ENCODE assay signal across 27 cellular contexts in the genomic region with DNA sequence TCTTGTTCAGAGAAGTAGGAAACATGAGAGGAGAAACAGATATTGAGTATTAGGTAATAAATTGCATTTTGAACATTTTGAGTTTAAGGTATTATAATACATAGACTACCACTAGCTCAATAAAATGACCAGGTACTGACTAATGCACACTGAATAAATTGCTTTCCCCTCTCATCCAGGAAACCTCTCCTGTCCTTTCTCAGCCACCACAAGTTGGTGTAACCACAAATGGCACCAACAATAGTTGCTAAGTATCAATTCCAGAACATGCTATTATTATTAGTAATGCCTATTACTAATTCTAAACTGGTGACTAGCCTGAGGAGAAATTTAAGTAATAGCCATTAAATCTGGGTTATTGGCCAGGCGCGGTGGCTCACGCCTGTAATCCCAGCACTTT.
"Had no signal": no experiment of that assay in that cellular context is flagged by ENCODE, and none has a peak within 500 bp of the region (broad histone marks: within the 10 kb centered on the region; RNA-seq: fewer than 3 reads in every experiment).

No MANE protein-coding gene starts in this region.

- H3K36me3 ChIP-seq: colonic mucosa, prostate gland had no signal

- FAIRE-seq: endothelial cell of umbilical vein, kidney, urothelium cell line had no signal

- H3K4me3 Mint-ChIP-seq: dendritic cell treated with granulocyte-macrophage colony-stimulating factor and Interleukin-4, amounts not matched to agents 40 ng/mL and 50 ng/mL, for 4 days; endodermal cell; naive thymus-derived CD8-positive, alpha-beta T cell; nephron progenitor cell; stimulated activated memory B cell treated with anti-CD40 and anti-IgM and Interleukin-4, amounts not matched to agents 10 μg/mL and 1 μg/mL and 100 μg/mL, for 72 hours; type B pancreatic cell had no signal

- H3K4me3 ChIP-seq: colonic mucosa, gastroesophageal sphincter, heart left ventricle, hepatocyte, left lung, prostate gland, right atrium auricular region, testis, tibial artery had no signal

- H3K9me3 Mint-ChIP-seq: dendritic cell treated with granulocyte-macrophage colony-stimulating factor and Interleukin-4, amounts not matched to agents 40 ng/mL and 50 ng/mL, for 4 days; endodermal cell; naive thymus-derived CD8-positive, alpha-beta T cell; nephron progenitor cell; stimulated activated memory B cell treated with anti-CD40 and anti-IgM and Interleukin-4, amounts not matched to agents 10 μg/mL and 1 μg/mL and 100 μg/mL, for 72 hours; type B pancreatic cell had no signal

- H3K27me3 ChIP-seq: colonic mucosa, gastroesophageal sphincter, heart left ventricle, hepatocyte, left lung, right atrium auricular region, testis, tibial artery had no signal

- H3K4me1 Mint-ChIP-seq: endodermal cell; naive thymus-derived CD8-positive, alpha-beta T cell; nephron progenitor cell; stimulated activated memory B cell treated with anti-CD40 and anti-IgM and Interleukin-4, amounts not matched to agents 10 μg/mL and 1 μg/mL and 100 μg/mL, for 72 hours had no signal

- ATAC-seq: gastroesophageal sphincter; heart left ventricle; left cardiac atrium; left lung; naive thymus-derived CD8-positive, alpha-beta T cell; sciatic nerve; stimulated activated memory B cell treated with anti-CD40 and anti-IgM and Interleukin-4, amounts not matched to agents 10 μg/mL and 1 μg/mL and 100 μg/mL, for 72 hours; stimulated activated naive CD8-positive, alpha-beta T cell treated with anti-CD3 and anti-CD28 coated beads, Interleukin-15, Interleukin-2, amounts not matched to agents 100 U/mL and 50 U/mL, for 24 hours had no signal

- H3K27ac Mint-ChIP-seq: dendritic cell treated with granulocyte-macrophage colony-stimulating factor and Interleukin-4, amounts not matched to agents 40 ng/mL and 50 ng/mL, for 4 days; endodermal cell; nephron progenitor cell; stimulated activated memory B cell treated with anti-CD40 and anti-IgM and Interleukin-4, amounts not matched to agents 10 μg/mL and 1 μg/mL and 100 μg/mL, for 72 hours; type B pancreatic cell had no signal

- DNase-seq: colonic mucosa; effector CD8-positive, alpha-beta T cell; endodermal cell; foreskin fibroblast; heart left ventricle; kidney; left cardiac atrium; left lung; naive thymus-derived CD8-positive, alpha-beta T cell; nephron progenitor cell; nucleus accumbens; stimulated activated CD4-positive, alpha-beta T cell treated with anti-CD3 and anti-CD28 coated beads, Interleukin-2, amount 100 ng/mL, for 24 hours; stimulated activated CD4-positive, alpha-beta T cell treated with anti-CD3 and anti-CD28 coated beads, Interleukin-4, amount 100 ng/mL, for 24 hours; stimulated activated naive CD8-positive, alpha-beta T cell treated with anti-CD3 and anti-CD28 coated beads, Interleukin-15, Interleukin-2, amounts not matched to agents 100 U/mL and 50 U/mL, for 24 hours; substantia nigra; testis; tibial artery had no signal
